ENCODE assay signal across 16 cellular contexts in genomic region chr1:59045636-59046035, GRCh38.
DNase-seq lines count a peak whose midpoint lies in the region; ATAC-seq and TF ChIP-seq lines count a peak whose summit lies in the region.
"Had no signal": no experiment of that assay in that cellular context is flagged by ENCODE, and none has a peak within 500 bp of the region (broad histone marks: within the 10 kb centered on the region; RNA-seq: fewer than 3 reads in every experiment).

No MANE protein-coding gene starts in this region.

- H3K9me3 ChIP-seq in CD8-positive, alpha-beta T cell (ENCODE audit: low read length) = no peaks in the 10 kb centered on the region
- no peaks in the 10 kb centered on the region for H3K9me3 ChIP-seq in hepatocyte (ENCODE audit: low read depth)
- no peaks in the 10 kb centered on the region for H3K9me3 ChIP-seq in A673 (ENCODE audit: low read depth, low read length, poor library complexity, severe bottlenecking)
- H3K9me3 ChIP-seq: BE2C, psoas muscle, testis had no signal

- WGBS in hepatocyte (ENCODE audit: low lambda C conversion rate, missing lambda C conversion rate) = 93% methylated on average over 5 of the region's 5 CpGs

- no peak overlapping the region for H3K4me2 ChIP-seq in hepatocyte

- H3K36me3 ChIP-seq in CD8-positive, alpha-beta T cell (ENCODE audit: insufficient read depth, low read length) = no peaks in the 10 kb centered on the region
- H3K36me3 ChIP-seq in hepatocyte (replicated peaks; ENCODE audit: insufficient read depth, low read depth) = no peaks in the 10 kb centered on the region
- no peaks in the 10 kb centered on the region for H3K36me3 ChIP-seq in A673 (ENCODE audit: insufficient read depth, low read length, poor library complexity, severe bottlenecking)
- H3K36me3 ChIP-seq: BE2C had no signal

- H3K79me2 ChIP-seq in hepatocyte = no peaks in the 10 kb centered on the region

- H3K4me3 ChIP-seq in CD8-positive, alpha-beta T cell (ENCODE audit: low read depth, low read length) = no peak overlapping the region
- H3K4me3 ChIP-seq in hepatocyte (no peak overlapping the region), A673 (ENCODE audit: low read depth, low read length, poor library complexity, severe bottlenecking) (no peak overlapping the region)
- H3K4me3 ChIP-seq: psoas muscle, testis had no signal

- H4K20me1 ChIP-seq in hepatocyte (ENCODE audit: insufficient read depth, poor library complexity, severe bottlenecking) = no peaks in the 10 kb centered on the region

- no peaks in the 10 kb centered on the region for H3K9me2 ChIP-seq in hepatocyte (replicated peaks; ENCODE audit: insufficient read depth)

- POLR2A ChIA-PET in CD8-positive, alpha-beta T cell (lab: Charles Lee) = interaction anchor here (1.5 to 1.7 kb wide), 2 partner anchors 18 to 103 kb away, joined by 4 to 5 read pairs; no protein-coding TSS in a partner anchor
- POLR2A ChIA-PET in A673 (lab: Charles Lee; ENCODE audit: low non-redundant PET) = no interaction called here

- CTCF ChIA-PET in CD8-positive, alpha-beta T cell (lab: Charles Lee) = interaction anchor here (0.8 to 2.1 kb wide), 5 partner anchors 9 to 304 kb away, joined by 3 to 8 read pairs (median 4); no protein-coding TSS in a partner anchor
- CTCF ChIA-PET in A673 (lab: Charles Lee) = no interaction called here

- DNase-seq in CD8-positive, alpha-beta T cell = no peak
- DNase-seq in hepatocyte (ENCODE audit: low spot score) (no peak), A673 (ENCODE audit: low spot score) (no peak), iPS-NIHi11 (ENCODE audit: low spot score) (no peak), HUDEP-2 (lab: John Stamatoyannopoulos, UW; ENCODE audit: unreplicated experiment in 76 of 76) (no peak), CD14-positive monocyte (ENCODE audit: low spot score) (no peak)
- DNase-seq: BE2C, DMS79, KBM-7, NCI-H1092, NCI-H2227 treated with DMSO at 0.1 percent for 48 hours, psoas muscle, testis had no signal

- H2AFZ ChIP-seq in hepatocyte = no peak overlapping the region

- TF ChIP-seq CTCF in CD8-positive, alpha-beta T cell (IDR thresholded peaks at IDR 0.05) = no peak
- TF ChIP-seq CTCF in hepatocyte (IDR thresholded peaks at IDR 0.05; ENCODE audit: poor library complexity) = no peak
- TF ChIP-seq CTCF in A673 (conservative IDR thresholded peaks at IDR 0.05; ENCODE audit: low read depth, low read length) = no peak
- no peak for TF ChIP-seq CTCF in CD14-positive monocyte (IDR thresholded peaks at IDR 0.05)

- intact Hi-C loops in CD8-positive, alpha-beta T cell (cut with DNase I, micrococcal nuclease) = loop anchor here in 1 of 2 experiments (10.0 kb wide), 1 partner anchor 261 kb away; the partner anchor contains the start of gene JUN
- intact Hi-C loops in A673 (cut with micrococcal nuclease; ENCODE audit: unreplicated experiment) = no loop called here
- intact Hi-C loops in CD14-positive monocyte (cut with micrococcal nuclease) = no loop called here

- BruUV-seq in A673 (replicated peaks; lab: Mats Ljungman, UMichigan) = no TSS peak

- peak overlapping the region; percentile 35 for H3K4me3 Mint-ChIP-seq in CD8-positive, alpha-beta T cell
- H3K4me3 Mint-ChIP-seq in IgD-negative memory B cell (peak overlapping the region in 2 of 4 donors; percentile 33 to 53), CD14-positive monocyte (no peak overlapping the region)

- H3K9me3 Mint-ChIP-seq in CD8-positive, alpha-beta T cell = no peaks in the 10 kb centered on the region
- H3K9me3 Mint-ChIP-seq in IgD-negative memory B cell (no peaks in the 10 kb centered on the region), CD14-positive monocyte (peaks cover 0 to 4% (median 0%) of the 10 kb centered on the region in 7 donors)

- peaks cover 38% of the 10 kb centered on the region for H3K4me1 ChIP-seq in CD8-positive, alpha-beta T cell (ENCODE audit: insufficient read depth, low read length)
- H3K4me1 ChIP-seq in hepatocyte (ENCODE audit: insufficient read depth) = peaks cover 35% of the 10 kb centered on the region
- no peaks in the 10 kb centered on the region for H3K4me1 ChIP-seq in A673 (ENCODE audit: insufficient read depth, low read length, poor library complexity, severe bottlenecking)
- H3K4me1 ChIP-seq: BE2C had no signal

- peaks cover 51% of the 10 kb centered on the region for H3K4me1 Mint-ChIP-seq in CD8-positive, alpha-beta T cell (ENCODE audit: low read depth)
- H3K4me1 Mint-ChIP-seq in IgD-negative memory B cell = peaks cover 20 to 31% (median 26%) of the 10 kb centered on the region in 3 donors
- H3K4me1 Mint-ChIP-seq in CD14-positive monocyte = peaks cover 18% of the 10 kb centered on the region

- H3K27ac Mint-ChIP-seq in CD8-positive, alpha-beta T cell = peak overlapping the region; percentile 73
- H3K27ac Mint-ChIP-seq in IgD-negative memory B cell (peak overlapping the region in 2 of 3 donors; percentile 43 to 73), CD14-positive monocyte (no peak overlapping the region)

- no peaks in the 10 kb centered on the region for H3K27me3 Mint-ChIP-seq in CD8-positive, alpha-beta T cell (ENCODE audit: low read depth)
- H3K27me3 Mint-ChIP-seq in IgD-negative memory B cell = no peaks in the 10 kb centered on the region
- H3K27me3 Mint-ChIP-seq in CD14-positive monocyte (ENCODE audit: low read depth in 3 of 3) = peaks cover 0 to 3% (median 2%) of the 10 kb centered on the region in 3 donors

- ATAC-seq in CD8-positive, alpha-beta T cell = no peak
- peak; percentile 35 for ATAC-seq in GM19351 (IDR thresholded peaks at IDR 0.05; ENCODE audit: unreplicated experiment)
- ATAC-seq: psoas muscle had no signal

- no peak overlapping the region for H3K27ac ChIP-seq in CD8-positive, alpha-beta T cell (ENCODE audit: low read depth, low read length)
- H3K27ac ChIP-seq in hepatocyte = peak overlapping the region; percentile 81
- H3K27ac ChIP-seq in A673 (ENCODE audit: low read depth, low read length, poor library complexity, severe bottlenecking) = no peak overlapping the region
- H3K27ac ChIP-seq: psoas muscle, testis, VCaP had no signal

- H3K36me3 Mint-ChIP-seq in CD8-positive, alpha-beta T cell = no peaks in the 10 kb centered on the region
- H3K36me3 Mint-ChIP-seq in IgD-negative memory B cell (peaks cover 3% of the 10 kb centered on the region), CD14-positive monocyte (no peaks in the 10 kb centered on the region)

- H3K27me3 ChIP-seq in CD8-positive, alpha-beta T cell (ENCODE audit: insufficient read depth, low read length) = no peaks in the 10 kb centered on the region
- H3K27me3 ChIP-seq in hepatocyte (no peaks in the 10 kb centered on the region), A673 (replicated peaks; ENCODE audit: insufficient read depth, low read depth, low read length, poor library complexity) (no peaks in the 10 kb centered on the region)
- H3K27me3 ChIP-seq: BE2C, testis had no signal

Comparison
In these comparisons a context has a peak if more than half of its experiments do, and no peak if none do; other contexts are left out.
1. H3K27ac Mint-ChIP-seq: peak in CD8-positive, alpha-beta T cell (single experiment) and IgD-negative memory B cell (2 of 3); none in CD14-positive monocyte (0 of 7).